In genomic region chrX:118420462-118420861, GRCh38 we compare ENCODE assay signal across 9 cellular contexts.
A peak's percentile ranks its signal among the peaks of the same experiment; 100 is the strongest.
DNase-seq lines count a peak whose midpoint lies in the region; TF ChIP-seq lines count a peak whose summit lies in the region.
"Had no signal": no experiment of that assay in that cellular context is flagged by ENCODE, and none has a peak within 500 bp of the region (broad histone marks: within the 10 kb centered on the region; RNA-seq: fewer than 3 reads in every experiment).

No MANE protein-coding gene starts in this region.

- no peaks in the 10 kb centered on the region for H3K9me3 ChIP-seq in breast epithelium
- no peaks in the 10 kb centered on the region for H3K9me3 ChIP-seq in esophagus muscularis mucosa
- H3K9me3 ChIP-seq: SJSA1 had no signal

- H3K4me3 Mint-ChIP-seq in MCF 10A (ENCODE audit: unreplicated experiment) = no peak overlapping the region
- H3K4me3 Mint-ChIP-seq in activated T-helper 1 cell treated with anti-CD3 and anti-CD28 coated beads, Interleukin-12 subunit alpha, Interleukin-12 subunit beta, Interleukin-2, Interleukin-4 antibody, amounts not matched to agents 30 ng/mL and 10 ng/mL and 1 ng/mL, durations not matched to agents 14 hours and 24 hours and 36 hours = no peak overlapping the region

- no TSS peak for BruUV-seq in MCF 10A (replicated peaks; lab: Mats Ljungman, UMichigan)

- peak overlapping the region in 1 of 3 donors; percentile 2 for H3K4me3 ChIP-seq in breast epithelium
- no peak overlapping the region for H3K4me3 ChIP-seq in esophagus muscularis mucosa
- H3K4me3 ChIP-seq: SJSA1 had no signal

- 58% methylated on average over 5 of the region's 5 CpGs for WGBS in esophagus muscularis mucosa

- no peak for TF ChIP-seq EP300 in esophagus muscularis mucosa (IDR thresholded peaks at IDR 0.05)

- H3K36me3 Mint-ChIP-seq in MCF 10A (ENCODE audit: insufficient read depth, unreplicated experiment) = peaks cover 7% of the 10 kb centered on the region
- peaks cover 12% of the 10 kb centered on the region for H3K36me3 Mint-ChIP-seq in activated T-helper 1 cell treated with anti-CD3 and anti-CD28 coated beads, Interleukin-12 subunit alpha, Interleukin-12 subunit beta, Interleukin-2, Interleukin-4 antibody, amounts not matched to agents 30 ng/mL and 10 ng/mL and 1 ng/mL, durations not matched to agents 14 hours and 24 hours and 36 hours (ENCODE audit: low read depth)

- no peak for TF ChIP-seq POLR2A in breast epithelium (IDR thresholded peaks at IDR 0.05)
- TF ChIP-seq POLR2A in esophagus muscularis mucosa (IDR thresholded peaks at IDR 0.05; ENCODE audit: low read depth) = no peak

- no peaks in the 10 kb centered on the region for H3K4me1 ChIP-seq in breast epithelium
- peaks cover 0 to 13% (median 8%) of the 10 kb centered on the region in 4 donors for H3K4me1 ChIP-seq in esophagus muscularis mucosa
- H3K4me1 ChIP-seq: SJSA1 had no signal

- H3K27me3 Mint-ChIP-seq in MCF 10A (ENCODE audit: insufficient read depth, unreplicated experiment) = peaks cover 71% of the 10 kb centered on the region
- H3K27me3 Mint-ChIP-seq in activated T-helper 1 cell treated with anti-CD3 and anti-CD28 coated beads, Interleukin-12 subunit alpha, Interleukin-12 subunit beta, Interleukin-2, Interleukin-4 antibody, amounts not matched to agents 30 ng/mL and 10 ng/mL and 1 ng/mL, durations not matched to agents 14 hours and 24 hours and 36 hours (ENCODE audit: insufficient read depth) = no peaks in the 10 kb centered on the region

- intact Hi-C loops in MCF 10A (cut with micrococcal nuclease) = no loop called here
- intact Hi-C loops in breast epithelium (cut with DNase I; ENCODE audit: low total_unique reads) = no loop called here
- intact Hi-C loops in esophagus muscularis mucosa (cut with DNase I) = no loop called here
- intact Hi-C loops in activated T-helper 1 cell treated with anti-CD3 and anti-CD28 coated beads, Interleukin-12 subunit alpha, Interleukin-12 subunit beta, Interleukin-2, Interleukin-4 antibody, amounts not matched to agents 30 ng/mL and 10 ng/mL and 1 ng/mL, durations not matched to agents 14 hours and 24 hours and 36 hours (cut with micrococcal nuclease) = loop anchor here (5.0 kb wide), 1 partner anchor 73 kb away; the partner anchor contains the start of gene WDR44

- H3K27ac ChIP-seq in breast epithelium (peak overlapping the region in 1 of 2 donors; percentile 66), esophagus muscularis mucosa (replicated peaks in 1 of 4) (peak overlapping the region; percentile 23 to 58 (median 48))
- H3K27ac ChIP-seq: SJSA1 had no signal

- CTCF ChIA-PET in MCF 10A (lab: Yijun Ruan, JAX) = no interaction called here

- POLR2A ChIA-PET in MCF 10A (lab: Yijun Ruan, JAX) = no interaction called here

- H3K27me3 ChIP-seq in breast epithelium (no peaks in the 10 kb centered on the region), esophagus muscularis mucosa (no peaks in the 10 kb centered on the region)
- H3K27me3 ChIP-seq: SJSA1 had no signal

- H3K36me3 ChIP-seq in breast epithelium (no peaks in the 10 kb centered on the region), esophagus muscularis mucosa (peaks cover 0 to 9% (median 2%) of the 10 kb centered on the region in 4 donors)
- H3K36me3 ChIP-seq: SJSA1 had no signal

- H3K9me3 Mint-ChIP-seq in MCF 10A (ENCODE audit: unreplicated experiment) = no peaks in the 10 kb centered on the region
- H3K9me3 Mint-ChIP-seq in activated T-helper 1 cell treated with anti-CD3 and anti-CD28 coated beads, Interleukin-12 subunit alpha, Interleukin-12 subunit beta, Interleukin-2, Interleukin-4 antibody, amounts not matched to agents 30 ng/mL and 10 ng/mL and 1 ng/mL, durations not matched to agents 14 hours and 24 hours and 36 hours = no peaks in the 10 kb centered on the region

- H3K27ac Mint-ChIP-seq in MCF 10A (ENCODE audit: low read depth, unreplicated experiment) = no peak overlapping the region
- H3K27ac Mint-ChIP-seq in activated T-helper 1 cell treated with anti-CD3 and anti-CD28 coated beads, Interleukin-12 subunit alpha, Interleukin-12 subunit beta, Interleukin-2, Interleukin-4 antibody, amounts not matched to agents 30 ng/mL and 10 ng/mL and 1 ng/mL, durations not matched to agents 14 hours and 24 hours and 36 hours = no peak overlapping the region

- no peak for TF ChIP-seq CTCF in MCF 10A (IDR thresholded peaks at IDR 0.05; ENCODE audit: unreplicated experiment)
- no peak for TF ChIP-seq CTCF in breast epithelium (IDR thresholded peaks at IDR 0.05)
- no peak for TF ChIP-seq CTCF in esophagus muscularis mucosa (IDR thresholded peaks at IDR 0.05)

- peaks cover 6% of the 10 kb centered on the region for H3K4me1 Mint-ChIP-seq in MCF 10A (ENCODE audit: insufficient read depth, unreplicated experiment)
- peaks cover 9% of the 10 kb centered on the region for H3K4me1 Mint-ChIP-seq in activated T-helper 1 cell treated with anti-CD3 and anti-CD28 coated beads, Interleukin-12 subunit alpha, Interleukin-12 subunit beta, Interleukin-2, Interleukin-4 antibody, amounts not matched to agents 30 ng/mL and 10 ng/mL and 1 ng/mL, durations not matched to agents 14 hours and 24 hours and 36 hours (ENCODE audit: low read depth)

- peak; percentile 46 for DNase-seq in MCF 10A (ENCODE audit: unreplicated experiment)
- no peak for DNase-seq in breast epithelium (ENCODE audit: low spot score in 2 of 2)
- DNase-seq in HT-29 (ENCODE audit: low spot score) = peak; percentile 41
- no peak for DNase-seq in esophagus muscularis mucosa (ENCODE audit: extremely low spot score)
- DNase-seq in superior temporal gyrus (ENCODE audit: extremely low spot score) = peak; percentile 17
- DNase-seq in activated T-helper 1 cell treated with anti-CD3 and anti-CD28 coated beads, Interleukin-12 subunit alpha, Interleukin-12 subunit beta, Interleukin-2, Interleukin-4 antibody, amounts not matched to agents 30 ng/mL and 10 ng/mL and 1 ng/mL, durations not matched to agents 14 hours and 24 hours and 36 hours (ENCODE audit: low spot score) = no peak
- no peak for DNase-seq in GM19240 (ENCODE audit: insufficient read length, low spot score)
- no peak for DNase-seq in NCI-H1417 treated with DMSO at 0.1 percent for 48 hours (lab: John Stamatoyannopoulos, UW)

Comparison
In these comparisons a context has a peak if more than half of its experiments do, and no peak if none do; other contexts are left out.
1. DNase-seq: peak in MCF 10A (single experiment), HT-29 (single experiment) and superior temporal gyrus (single experiment); none in breast epithelium (0 of 2), esophagus muscularis mucosa (single experiment), activated T-helper 1 cell treated with anti-CD3 and anti-CD28 coated beads, Interleukin-12 subunit alpha, Interleukin-12 subunit beta, Interleukin-2, Interleukin-4 antibody, amounts not matched to agents 30 ng/mL and 10 ng/mL and 1 ng/mL, durations not matched to agents 14 hours and 24 hours and 36 hours (single experiment), GM19240 (single experiment) and NCI-H1417 treated with DMSO at 0.1 percent for 48 hours (single experiment).